13 cellular contexts compared by ENCODE assay signal in the genomic region with DNA sequence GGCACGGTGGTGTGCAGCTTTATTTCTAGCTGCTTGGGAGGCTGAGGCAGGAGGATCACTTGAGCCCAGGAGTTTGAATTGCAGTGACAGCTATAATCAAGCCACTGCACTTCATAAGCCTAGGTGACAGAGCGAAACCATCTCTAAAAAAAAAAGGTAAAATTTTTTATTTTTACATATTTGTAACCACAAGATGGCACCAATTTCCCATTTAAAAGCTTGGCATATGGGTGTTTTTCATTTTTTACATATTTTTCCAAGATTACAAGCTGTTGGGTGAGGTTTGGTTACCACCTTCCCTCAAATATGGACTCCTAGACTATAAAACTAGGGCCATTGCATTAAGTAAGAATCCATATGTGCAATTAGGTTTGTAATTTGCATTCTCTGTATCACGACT.
DNase-seq lines count a peak whose midpoint lies in the region; ATAC-seq and TF ChIP-seq lines count a peak whose summit lies in the region.
"Had no signal": no experiment of that assay in that cellular context is flagged by ENCODE, and none has a peak within 500 bp of the region (broad histone marks: within the 10 kb centered on the region; RNA-seq: fewer than 3 reads in every experiment).

No MANE protein-coding gene starts in this region.

- no peak overlapping the region for H3K4me3 Mint-ChIP-seq in progenitor cell of endocrine pancreas (ENCODE audit: low read depth)
- H3K4me3 Mint-ChIP-seq in nephron progenitor cell, result no peak overlapping the region
- H3K4me3 Mint-ChIP-seq: activated naive CD8-positive, alpha-beta T cell had no signal

- H3K4me1 Mint-ChIP-seq in progenitor cell of endocrine pancreas (ENCODE audit: low read depth) (no peaks in the 10 kb centered on the region), nephron progenitor cell (no peaks in the 10 kb centered on the region)

- no peak for TF ChIP-seq POLR2A in gastroesophageal sphincter (IDR thresholded peaks at IDR 0.05)

- no peaks in the 10 kb centered on the region for H3K36me3 Mint-ChIP-seq in progenitor cell of endocrine pancreas (ENCODE audit: insufficient read depth)
- no peaks in the 10 kb centered on the region for H3K36me3 Mint-ChIP-seq in nephron progenitor cell (ENCODE audit: low read depth)
- H3K36me3 Mint-ChIP-seq: activated naive CD8-positive, alpha-beta T cell had no signal

- no peak overlapping the region for H3K27ac Mint-ChIP-seq in progenitor cell of endocrine pancreas
- no peak overlapping the region for H3K27ac Mint-ChIP-seq in nephron progenitor cell
- H3K27ac Mint-ChIP-seq: activated naive CD8-positive, alpha-beta T cell had no signal

- DNase-seq in NOMO-1 (lab: John Stamatoyannopoulos, UW; ENCODE audit: unreplicated experiment in 2 of 2) (peak; percentile 21 to 25), NOMO-1 treated with dmso at 0.1 percent for 144 hours (lab: John Stamatoyannopoulos, UW; ENCODE audit: unreplicated experiment) (no peak), NAMALWA (ENCODE audit: low spot score) (peak; percentile 41), dedifferentiated amniotic fluid mesenchymal stem cell (ENCODE audit: extremely low spot score) (peak; percentile 26), progenitor cell of endocrine pancreas (ENCODE audit: low spot score, unreplicated experiment) (no peak), nephron progenitor cell (no peak)
- DNase-seq: activated CD4-positive, alpha-beta T cell treated with anti-CD3 and anti-CD28 coated beads, Interleukin-2, amount 50 U/mL, for 1 hour; kidney; NCI-H1417 treated with DMSO at 0.1 percent for 48 hours had no signal

- no peak overlapping the region for H3K27ac ChIP-seq in gastroesophageal sphincter
- H3K27ac ChIP-seq: BLaER1 had no signal

- peaks cover 7% of the 10 kb centered on the region for H3K27me3 ChIP-seq in gastroesophageal sphincter
- H3K27me3 ChIP-seq: BLaER1 had no signal

- no peaks in the 10 kb centered on the region for H3K4me1 ChIP-seq in gastroesophageal sphincter
- H3K4me1 ChIP-seq: BLaER1 had no signal

- no peak for TF ChIP-seq EP300 in gastroesophageal sphincter (IDR thresholded peaks at IDR 0.05)

- H3K4me3 ChIP-seq in gastroesophageal sphincter, result no peak overlapping the region
- H3K4me3 ChIP-seq: BLaER1 had no signal

- ATAC-seq in gastroesophageal sphincter (no peak), HG03521 (IDR thresholded peaks at IDR 0.05; ENCODE audit: unreplicated experiment) (no peak)

- peaks cover 2% of the 10 kb centered on the region for H3K27me3 Mint-ChIP-seq in progenitor cell of endocrine pancreas
- peaks cover 5% of the 10 kb centered on the region for H3K27me3 Mint-ChIP-seq in nephron progenitor cell (ENCODE audit: low read depth, poor library complexity)

- 66 to 73% methylated on average over 3 of the region's 3 CpGs for WGBS in gastroesophageal sphincter (ENCODE audit: low coverage in 1 of 2), 2 donors

- TF ChIP-seq CTCF in progenitor cell of endocrine pancreas (IDR thresholded peaks at IDR 0.05; ENCODE audit: unreplicated experiment), result peak; percentile 43
- TF ChIP-seq CTCF in gastroesophageal sphincter (IDR thresholded peaks at IDR 0.05), result no peak
- TF ChIP-seq CTCF in nephron progenitor cell (IDR thresholded peaks at IDR 0.05), result no peak

- H3K9me3 ChIP-seq in gastroesophageal sphincter, result no peaks in the 10 kb centered on the region
- H3K9me3 ChIP-seq: BLaER1 had no signal

- no peaks in the 10 kb centered on the region for H3K36me3 ChIP-seq in gastroesophageal sphincter
- H3K36me3 ChIP-seq: BLaER1 had no signal

- H3K9me3 Mint-ChIP-seq in progenitor cell of endocrine pancreas (ENCODE audit: low read depth) (no peaks in the 10 kb centered on the region), nephron progenitor cell (no peaks in the 10 kb centered on the region)

Comparison
In these comparisons a context has a peak if more than half of its experiments do, and no peak if none do; other contexts are left out.
1. DNase-seq: peak in NOMO-1 (2 of 2), NAMALWA (single experiment) and dedifferentiated amniotic fluid mesenchymal stem cell (single experiment); none in NOMO-1 treated with dmso at 0.1 percent for 144 hours (single experiment), progenitor cell of endocrine pancreas (single experiment) and nephron progenitor cell (single experiment).